ENCODE assay signal across 9 cellular contexts in genomic region chr2:234951386-234952269, GRCh38. TPM values are rescaled to one million over a fixed set of nuclear protein-coding genes. Genes with fewer than 3 reads are reported as not detected.
DNase-seq lines count a peak whose midpoint lies in the region; ATAC-seq, FAIRE-seq and TF ChIP-seq lines count a peak whose summit lies in the region.
"Had no signal": no experiment of that assay in that cellular context is flagged by ENCODE, and none has a peak within 500 bp of the region (broad histone marks: within the 10 kb centered on the region; RNA-seq: fewer than 3 reads in every experiment).

Gene SH3BP4, plus strand, starts transcription at chr2:234952017. Its CDS starts 82,986 bp downstream, at chr2:235035003.

- H3K4me3 Mint-ChIP-seq in MCF 10A (ENCODE audit: unreplicated experiment): peak within 1 kb of the TSS; percentile 80

- ATAC-seq in A549 (peak; percentile 90 to 91), HG02763 (IDR thresholded peaks at IDR 0.05; ENCODE audit: unreplicated experiment) (no peak)
- ATAC-seq: GM12878 had no signal

- H3K4me3 ChIP-seq in A549 (peak within 1 kb of the TSS; percentile 98), iPS DF 6.9 (ENCODE audit: low read length) (peak within 1 kb of the TSS; percentile 85), rectal smooth muscle tissue (ENCODE audit: low read length) (peak within 1 kb of the TSS; percentile 69)
- H3K4me3 ChIP-seq: GM12878 had no signal

- POLR2A ChIA-PET in A549 (lab: Yijun Ruan, JAX) (interaction anchor here (0.5 to 1.3 kb wide), 8 partner anchors 30 to 880 kb away, joined by 3 to 7 read pairs (median 4); no protein-coding TSS in a partner anchor), MCF 10A (lab: Yijun Ruan, JAX) (interaction anchor here (2.6 to 7.2 kb wide), 2 partner anchors 75 to 76 kb away, joined by 14 to 98 read pairs; no protein-coding TSS in a partner anchor)

- H3K9me3 ChIP-seq in A549 (no peaks in the 10 kb centered on the region), iPS DF 6.9 (ENCODE audit: control insufficient read depth, insufficient read depth, low read length) (no peaks in the 10 kb centered on the region)

- H3K4me1 ChIP-seq in A549: peaks cover 39% of the 10 kb centered on the region
- H3K4me1 ChIP-seq in iPS DF 6.9 (ENCODE audit: control insufficient read depth, insufficient read depth, low read length): 0 out of 2 replicates have a peak, but pooled peaks cover 4% of the 10 kb centered on the region
- H3K4me1 ChIP-seq in rectal smooth muscle tissue (ENCODE audit: control insufficient read depth, insufficient read depth, low read length): peaks cover 4% of the 10 kb centered on the region

- TF ChIP-seq EP300 in A549 (IDR thresholded peaks at IDR 0.05): no peak

- H3K36me3 ChIP-seq in iPS DF 6.9 (ENCODE audit: control insufficient read depth, insufficient read depth, low read length) (no peaks in the 10 kb centered on the region), rectal smooth muscle tissue (ENCODE audit: control insufficient read depth, insufficient read depth, low read length) (no peaks in the 10 kb centered on the region)

- no peaks in the 10 kb centered on the region for H3K36me3 Mint-ChIP-seq in MCF 10A (ENCODE audit: insufficient read depth, unreplicated experiment)

- CTCF ChIA-PET in A549 (lab: Yijun Ruan, JAX): no interaction called here
- CTCF ChIA-PET in MCF 10A (lab: Yijun Ruan, JAX): no interaction called here

- H3K9me3 Mint-ChIP-seq in MCF 10A (ENCODE audit: unreplicated experiment): no peaks in the 10 kb centered on the region

- H3K27ac Mint-ChIP-seq in MCF 10A (ENCODE audit: low read depth, unreplicated experiment): peak within 1 kb of the TSS; percentile 94

- 1% methylated on average over 9 of the region's 113 CpGs for WGBS in A549 (ENCODE audit: missing lambda C conversion rate)
- no CpG with 5 or more reads among the region's 113 CpGs for WGBS in iPS DF 6.9 (ENCODE audit: insufficient coverage, insufficient read length)

- peaks cover 45% of the 10 kb centered on the region for H3K4me1 Mint-ChIP-seq in MCF 10A (ENCODE audit: insufficient read depth, unreplicated experiment)

- 0 out of 5 replicates have a peak, but pooled peaks of 1 of the 2 experiments have one; percentile 31 for TF ChIP-seq RAD21 in A549 (conservative IDR thresholded peaks at IDR 0.05 in 1 of 2, IDR thresholded peaks at IDR 0.05 in 1 of 2)

- FAIRE-seq in A549 (lab: Jason Lieb, UNC): no peak
- FAIRE-seq: GM12878 had no signal

- no peak; the same call in 1 of the 2 replicates for TF ChIP-seq POLR2A in A549 (IDR thresholded peaks at IDR 0.05; ENCODE audit: low read length)

- intact Hi-C loops in MCF 10A (cut with micrococcal nuclease): loop anchor here (2.0 to 10.0 kb wide), 5 partner anchors 71 to 401 kb away; no protein-coding TSS in a partner anchor

- no peaks in the 10 kb centered on the region for H3K27me3 Mint-ChIP-seq in MCF 10A (ENCODE audit: insufficient read depth, unreplicated experiment)

- H3K27ac ChIP-seq in A549 (peak within 1 kb of the TSS; percentile 97 to 98), iPS DF 6.9 (ENCODE audit: low read length) (no peak within 1 kb of the TSS), rectal smooth muscle tissue (ENCODE audit: low read depth, low read length) (peak within 1 kb of the TSS; percentile 64)

- DNase-seq in A549 (ENCODE audit: low read depth in 1 of 2, low spot score in 1 of 2): peak; percentile 63 to 68
- DNase-seq in HCEC 1CT: peak; percentile 78
- peak; percentile 56 for DNase-seq in RPMI8226
- peak; percentile 71 for DNase-seq in MCF 10A (ENCODE audit: unreplicated experiment)
- no peak for DNase-seq in iPS DF 6.9 (ENCODE audit: low read depth, low spot score)
- no peak for DNase-seq in epidermal melanocyte (ENCODE audit: insufficient read length, low spot score)

- H3K27me3 ChIP-seq in iPS DF 6.9 (ENCODE audit: control insufficient read depth, insufficient read depth, low read length) (no peaks in the 10 kb centered on the region; the same call in 1 of the 2 replicates), rectal smooth muscle tissue (ENCODE audit: control insufficient read depth, insufficient read depth, low read length) (no peaks in the 10 kb centered on the region)

- H3K9ac ChIP-seq in rectal smooth muscle tissue (ENCODE audit: low read length): peak within 1 kb of the TSS; percentile 30

- TF ChIP-seq CTCF in A549 (IDR thresholded peaks at IDR 0.05) (no peak), MCF 10A (IDR thresholded peaks at IDR 0.05; ENCODE audit: unreplicated experiment) (no peak)

- peak within 1 kb of the TSS; percentile 93 for H3K4me2 ChIP-seq in A549

- no TSS peak for BruUV-seq in MCF 10A (replicated peaks; lab: Mats Ljungman, UMichigan)

TF ChIP-seq in A549, 52 proteins besides CTCF, POLR2A, EP300 and RAD21:
- 0 out of 2 replicates have a peak, but pooled peaks have one; percentile 54 for TF ChIP-seq RNF2 (IDR thresholded peaks at IDR 0.05; ENCODE audit: borderline replicate concordance, low read depth)
- TF ChIP-seq REST (IDR thresholded peaks at IDR 0.05): no peak
- TF ChIP-seq JUN (IDR thresholded peaks at IDR 0.05): peak in 1 of 2 experiments; percentile 58; a peak in 3 of 5 replicates
- TF ChIP-seq PHF8 (IDR thresholded peaks at IDR 0.05; ENCODE audit: borderline replicate concordance, low read depth): peak; percentile 45; the same call in 1 of the 2 replicates

RNA-seq across cellular contexts. Expression of gene SH3BP4, which starts in this region (rescaled TPM):
- polyA plus RNA-seq in A549 (2011; rRNA removed) (35.7 and 53.5 TPM in 2 replicates), A549 (2017; fragmentation: RNase III; extraction: RNeasy Plus Mini Kit Qiagen cat#74134 plus additional on column Dnase treatment) (22.6 to 25.2 TPM (median 23.4 TPM) in 3 replicates)
- polyA plus RNA-seq in A549 (2012; cell fraction: cytosol; rRNA removed): 15.5 and 20.8 TPM in 2 replicates
- 16.4 and 18.5 TPM in 2 replicates for polyA plus RNA-seq in A549 (2012; cell fraction: nucleus; rRNA removed)
- 62.5 and 67.6 TPM in 2 replicates for polyA minus RNA-seq in A549 (2011; rRNA and poly(A)+ RNA removed)
- 57.6 and 59.7 TPM in 2 replicates for total RNA-seq in MCF 10A (2022)

Comparison
In these comparisons a context has a peak if more than half of its experiments do, and no peak if none do; other contexts are left out.
1. DNase-seq: peak in A549 (2 of 2), HCEC 1CT (single experiment), RPMI8226 (single experiment) and MCF 10A (single experiment); none in iPS DF 6.9 (single experiment) and epidermal melanocyte (single experiment).
2. Peak in every context shown above with its lines, with median percentiles within 50 percentile points of each other: H3K4me3 ChIP-seq.